Comparison of ENCODE assay signal across 26 cellular contexts in genomic region chr11:107203656-107204055, GRCh38.
"Had no signal": no experiment of that assay in that cellular context is flagged by ENCODE, and none has a peak within 500 bp of the region (broad histone marks: within the 10 kb centered on the region; RNA-seq: fewer than 3 reads in every experiment).

No MANE protein-coding gene starts in this region.

- H3K4me3 ChIP-seq: cardiac muscle cell, ovary, prostate gland, thoracic aorta, upper lobe of left lung had no signal

- H3K27me3 ChIP-seq: cardiac muscle cell, neutrophil, ovary, upper lobe of left lung had no signal

- H3K9me3 ChIP-seq: neutrophil, prostate gland, thoracic aorta, upper lobe of left lung had no signal

- FAIRE-seq: islet of Langerhans had no signal

- H3K4me1 ChIP-seq: prostate gland, upper lobe of left lung had no signal

- H3K36me3 ChIP-seq: cardiac muscle cell, neutrophil, ovary, prostate gland, thoracic aorta, upper lobe of left lung had no signal

- H3K27ac ChIP-seq: cardiac muscle cell, neutrophil, ovary, prostate gland, thoracic aorta, upper lobe of left lung, VCaP had no signal

- ATAC-seq: activated CD4-positive, CD25-positive, alpha-beta regulatory T cell treated with anti-CD3 and anti-CD28 coated beads, Interleukin-2, amount 50 U/mL, for 24 hours; activated T-cell treated with anti-CD3 and anti-CD28 coated beads, Interleukin-2, amount 50 U/mL, for 72 hours; left ventricle myocardium superior; natural killer cell treated with Interleukin-12 subunit alpha and Interleukin-12 subunit beta and Interleukin-15 and Interleukin-18, amount 100 ng/mL, for 72 hours; right cardiac atrium had no signal

- DNase-seq: activated CD4-positive, alpha-beta memory T cell treated with anti-CD3 and anti-CD28 coated beads, Interleukin-2, amount 10 ng/mL, durations not matched to agents 7 days and 5 days; activated CD4-positive, alpha-beta T cell treated with anti-CD3 and anti-CD28 coated beads, Interleukin-2, amount 10 ng/mL, durations not matched to agents 24 days and 14 days; activated effector memory CD4-positive, alpha-beta T cell treated with Interleukin-2 at 50 U/mL for 16 hours; activated naive CD4-positive, alpha-beta T cell treated with anti-CD3 and anti-CD28 coated beads for 36 hours; activated naive CD8-positive, alpha-beta T cell treated with anti-CD3 and anti-CD28 coated beads, Interleukin-2, amount 10 ng/mL, durations not matched to agents 7 days and 5 days; activated T-cell treated with anti-CD3 and anti-CD28 coated beads, Interleukin-2, amount 50 U/mL, for 72 hours; amygdala; foreskin fibroblast; glutamatergic neuron; hippocampal formation; left ventricle myocardium superior; midbrain; ovary; right cardiac atrium; stimulated activated CD4-positive, alpha-beta T cell treated with anti-CD3 and anti-CD28 coated beads, Interleukin-4, amount 100 ng/mL, for 24 hours; stimulated activated naive CD4-positive, alpha-beta T cell treated with Interleukin-2 at 50 U/mL for 16 hours; T-helper 2 cell; upper lobe of left lung had no signal
